Comparison of ENCODE assay signal across 26 cellular contexts in genomic region chr14:98249476-98249875, GRCh38.
"Had no signal": no experiment of that assay in that cellular context is flagged by ENCODE, and none has a peak within 500 bp of the region (broad histone marks: within the 10 kb centered on the region; RNA-seq: fewer than 3 reads in every experiment).

No MANE protein-coding gene starts in this region.

- ATAC-seq: effector memory CD8-positive, alpha-beta T cell; esophagus mucosa; gastrocnemius medialis; heart right ventricle; left cardiac atrium; left lung; left ventricle myocardium superior; lower lobe of right lung; mucosa of descending colon had no signal

- H3K36me3 ChIP-seq: colonic mucosa, esophagus squamous epithelium, gastrocnemius medialis, heart right ventricle, left lung, lower lobe of right lung had no signal

- H3K4me1 ChIP-seq: gastrocnemius medialis, heart right ventricle, left lung, lower lobe of right lung had no signal

- DNase-seq: colonic mucosa; cortex of kidney; effector CD8-positive, alpha-beta T cell; effector memory CD8-positive, alpha-beta T cell; endodermal cell; erythroblast; esophagus squamous epithelium; foreskin fibroblast; foreskin melanocyte; gastrocnemius medialis; glutamatergic neuron; head of caudate nucleus; heart right ventricle; hippocampal formation; left cardiac atrium; left lung; left ventricle myocardium superior; lower lobe of right lung; mesenchymal stem cell; mucosa of descending colon; naive B cell had no signal

- H3K9me3 ChIP-seq: colonic mucosa, esophagus squamous epithelium, gastrocnemius medialis, heart right ventricle, left lung, lower lobe of right lung, mucosa of descending colon had no signal

- FAIRE-seq: endometrium, islet of Langerhans, keratinocyte had no signal

- H3K4me3 ChIP-seq: colonic mucosa, esophagus squamous epithelium, gastrocnemius medialis, heart right ventricle, left lung, lower lobe of right lung, mucosa of descending colon had no signal

- H3K27me3 ChIP-seq: colonic mucosa, esophagus squamous epithelium, gastrocnemius medialis, left lung had no signal

- H3K27ac ChIP-seq: colonic mucosa, epithelial cell of prostate, esophagus squamous epithelium, gastrocnemius medialis, heart right ventricle, left lung, lower lobe of right lung had no signal
